13 cellular contexts compared by ENCODE assay signal in the genomic region with DNA sequence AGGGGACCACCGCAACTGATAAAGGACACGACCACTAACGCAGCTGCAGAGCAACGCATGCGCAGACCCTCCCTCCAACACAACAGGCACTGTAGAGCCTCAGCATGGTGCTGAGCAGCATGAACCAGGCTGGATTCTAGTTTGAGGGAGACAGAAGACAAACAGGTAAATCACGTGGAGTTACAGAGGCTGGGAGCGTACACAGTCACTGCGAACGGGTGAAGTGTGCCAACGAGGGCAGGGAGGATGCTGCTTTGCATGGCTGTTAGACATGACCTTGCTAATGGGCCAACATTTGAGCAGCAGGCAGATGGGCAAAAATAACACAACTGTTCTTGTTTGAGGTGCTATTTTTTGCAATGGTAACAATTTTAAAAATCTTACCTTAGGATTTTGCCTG. TPM values are rescaled to one million over a fixed set of nuclear protein-coding genes. Genes with fewer than 3 reads are reported as not detected.
DNase-seq lines count a peak whose midpoint lies in the region; ATAC-seq and TF ChIP-seq lines count a peak whose summit lies in the region.
"Had no signal": no experiment of that assay in that cellular context is flagged by ENCODE, and none has a peak within 500 bp of the region (broad histone marks: within the 10 kb centered on the region; RNA-seq: fewer than 3 reads in every experiment).

No MANE protein-coding gene starts in this region.

- H3K4me3 ChIP-seq in right atrium auricular region: no peak overlapping the region
- H3K4me3 ChIP-seq in mucosa of descending colon: no peak overlapping the region

- intact Hi-C loops in Right ventricle myocardium superior (cut with DNase I): no loop called here
- intact Hi-C loops in mucosa of descending colon (cut with DNase I, micrococcal nuclease): no loop called here

- peaks cover 0 to 34% of the 10 kb centered on the region in 2 donors for H3K4me1 ChIP-seq in right atrium auricular region
- H3K4me1 ChIP-seq in mucosa of descending colon (ENCODE audit: low read depth): no peaks in the 10 kb centered on the region

- TF ChIP-seq CTCF in right atrium auricular region (IDR thresholded peaks at IDR 0.05) (no peak), mucosa of descending colon (IDR thresholded peaks at IDR 0.05) (no peak)

- ATAC-seq in Right ventricle myocardium superior (ENCODE audit: poor library complexity) (peak; percentile 82), mucosa of descending colon (peak; percentile 56), HG03520 (IDR thresholded peaks at IDR 0.05; ENCODE audit: unreplicated experiment) (no peak), HG03442 (IDR thresholded peaks at IDR 0.05; ENCODE audit: unreplicated experiment) (no peak)

- H3K9me3 ChIP-seq in right atrium auricular region (no peaks in the 10 kb centered on the region), mucosa of descending colon (no peaks in the 10 kb centered on the region)

- H3K27me3 ChIP-seq in right atrium auricular region: no peaks in the 10 kb centered on the region

- H3K27ac ChIP-seq in right atrium auricular region: no peak overlapping the region

- H3K36me3 ChIP-seq in right atrium auricular region: peaks cover 24% of the 10 kb centered on the region
- H3K36me3 ChIP-seq in mucosa of descending colon (ENCODE audit: low read depth): no peaks in the 10 kb centered on the region

- no peak for DNase-seq in Right ventricle myocardium superior
- no peak for DNase-seq in right atrium auricular region (ENCODE audit: low spot score)
- peak; percentile 67 for DNase-seq in cerebellar cortex (ENCODE audit: low spot score)
- DNase-seq in mucosa of descending colon: no peak
- no peak for DNase-seq in HuH-7.5 (ENCODE audit: low spot score)
- no peak for DNase-seq in NK-92 (lab: John Stamatoyannopoulos, UW; ENCODE audit: unreplicated experiment)
- DNase-seq: activated CD4-positive, CD25-positive, alpha-beta regulatory T cell; activated effector memory CD4-positive, alpha-beta T cell treated with anti-CD3 and anti-CD28 coated beads, Interleukin-2, amount 50 U/mL, for 16 hours; midbrain; NCI-H1930; small intestine had no signal

RNA-seq across cellular contexts. Expression of a gene that starts 55.2 kb away (rescaled TPM):
- total RNA-seq in Right ventricle myocardium superior: 23.0 TPM
- 10 to 100 TPM; 26.5 to 51.5 TPM for total RNA-seq in right atrium auricular region
- 100 to 1,000 TPM; 116 to 160 (median 129) TPM for total RNA-seq in mucosa of descending colon

RNA-seq across cellular contexts. Expression of a gene that starts 57.4 kb away (rescaled TPM):
- total RNA-seq in Right ventricle myocardium superior (154 TPM), right atrium auricular region (10 to 100 TPM; 69.9 to 91.6 TPM), mucosa of descending colon (100 to 1,000 TPM; 314 to 329 (median 318) TPM)

Comparison
In these comparisons a context has a peak if more than half of its experiments do, and no peak if none do; other contexts are left out.
1. ATAC-seq: peak in Right ventricle myocardium superior (single experiment) and mucosa of descending colon (single experiment); none in HG03520 (single experiment) and HG03442 (single experiment).